9 cellular contexts compared by ENCODE assay signal in the genomic region with DNA sequence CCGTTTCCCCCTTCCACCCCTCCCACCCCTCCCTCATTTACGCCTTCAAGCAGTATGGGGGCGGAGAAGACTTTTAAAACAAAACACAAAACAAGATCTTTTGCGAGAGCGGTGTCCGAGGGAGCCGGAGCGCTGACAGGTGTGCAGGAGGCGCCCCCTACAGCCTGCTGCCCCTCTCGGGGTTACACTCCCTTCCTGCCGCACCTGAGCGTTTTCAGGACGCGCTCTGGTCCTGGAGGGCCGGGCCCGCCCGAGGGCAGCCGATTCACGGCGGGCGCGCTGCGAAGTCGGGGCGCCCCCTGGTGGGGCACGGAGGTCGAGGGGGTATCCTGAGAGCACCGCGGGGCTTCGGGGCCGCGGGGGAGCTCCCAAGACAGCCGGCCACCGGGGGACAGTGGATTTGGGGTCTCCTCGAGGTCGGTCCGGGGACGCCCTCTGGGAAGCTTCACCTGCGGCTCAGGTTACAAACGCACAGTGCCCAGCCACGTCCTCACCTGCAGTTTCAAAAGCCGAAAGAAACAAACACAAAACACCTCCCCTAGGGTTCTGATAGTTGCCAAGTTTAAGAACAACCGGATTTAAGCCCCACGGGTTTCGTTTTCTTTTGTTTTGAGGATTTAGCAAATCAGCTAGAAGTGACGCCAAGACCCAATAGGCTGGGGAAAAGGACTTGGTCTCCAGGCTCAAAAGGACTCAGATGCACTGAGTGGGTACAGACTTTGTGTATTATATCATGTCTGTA.
DNase-seq lines count a peak whose midpoint lies in the region; ATAC-seq and TF ChIP-seq lines count a peak whose summit lies in the region.
"Had no signal": no experiment of that assay in that cellular context is flagged by ENCODE, and none has a peak within 500 bp of the region (broad histone marks: within the 10 kb centered on the region; RNA-seq: fewer than 3 reads in every experiment).

No MANE protein-coding gene starts in this region.

- DNase-seq in EL (peak; percentile 53), iPS-NIHi11 (ENCODE audit: low spot score) (peak; percentile 86), OCI-M2 (lab: John Stamatoyannopoulos, UW; ENCODE audit: unreplicated experiment) (no peak)
- DNase-seq in activated naive CD8-positive, alpha-beta T cell treated with anti-CD3 and anti-CD28 coated beads, Interleukin-2, amount 50 U/mL, for 16 hours (ENCODE audit: low read depth, low spot score) = peak; percentile 47
- DNase-seq in stimulated activated CD4-positive, alpha-beta T cell treated with anti-CD3 and anti-CD28 coated beads, Interleukin-1b, Interleukin-23, amount 100 ng/mL, for 24 hours (ENCODE audit: low read depth in 4 of 4, low spot score in 1 of 4) = peak; percentile 54 to 69 (median 66)

- H3K27ac ChIP-seq in SU-DHL-6 (ENCODE audit: low read depth, low read length) = no peak overlapping the region
- H3K27ac ChIP-seq: epithelial cell of prostate had no signal

- peak; percentile 82 for TF ChIP-seq RAD21 in Ishikawa (IDR thresholded peaks at IDR 0.05; ENCODE audit: low read depth)

- no peak for TF ChIP-seq EP300 in Ishikawa (IDR thresholded peaks at IDR 0.05; ENCODE audit: borderline replicate concordance)

- H3K4me3 ChIP-seq in SU-DHL-6 (ENCODE audit: insufficient read depth, low read length, poor library complexity, severe bottlenecking) = peak overlapping the region; percentile 50

- no peaks in the 10 kb centered on the region for H3K9me3 ChIP-seq in SU-DHL-6 (ENCODE audit: insufficient read depth, low read length)

- no peaks in the 10 kb centered on the region for H4K20me1 ChIP-seq in SU-DHL-6 (ENCODE audit: low read depth, low read length)

- peak overlapping the region; percentile 41 for H3K9ac ChIP-seq in SU-DHL-6 (ENCODE audit: low read length)

- no peaks in the 10 kb centered on the region for H3F3A ChIP-seq in SU-DHL-6 (ENCODE audit: insufficient read depth)

- H3K36me3 ChIP-seq in SU-DHL-6 (ENCODE audit: low read length) = no peaks in the 10 kb centered on the region

- no peaks in the 10 kb centered on the region for H3K27me3 ChIP-seq in SU-DHL-6 (ENCODE audit: low read length)

- no peaks in the 10 kb centered on the region for H3K9me2 ChIP-seq in SU-DHL-6 (replicated peaks; ENCODE audit: insufficient read depth, low read length)

- ATAC-seq in GM21619 (IDR thresholded peaks at IDR 0.05; ENCODE audit: unreplicated experiment) = peak; percentile 81

- TF ChIP-seq CTCF in SU-DHL-6 (IDR thresholded peaks at IDR 0.05; ENCODE audit: insufficient read depth, low read length, poor library complexity, severe bottlenecking) = peak; percentile 68

- H2AFZ ChIP-seq in SU-DHL-6 (ENCODE audit: low read depth, low read length, severe bottlenecking) = peak overlapping the region; percentile 82

- H3K79me2 ChIP-seq in SU-DHL-6 (ENCODE audit: insufficient read depth, low read length) = no peaks in the 10 kb centered on the region

- H3K4me2 ChIP-seq in SU-DHL-6 (ENCODE audit: low read depth, low read length, poor library complexity, severe bottlenecking) = peak overlapping the region; percentile 72

TF ChIP-seq in Ishikawa, 13 proteins besides CTCF, POLR2A, EP300 and RAD21:
- TF ChIP-seq REST (IDR thresholded peaks at IDR 0.05; ENCODE audit: low read depth) = no peak
- TF ChIP-seq ZBTB7A (IDR thresholded peaks at IDR 0.05; ENCODE audit: low read depth) = peak; percentile 34; the same call in 1 of the 2 replicates
